Comparison of ENCODE assay signal across 18 cellular contexts in genomic region chr3:65992106-65992505, GRCh38. TPM values are rescaled to one million over a fixed set of nuclear protein-coding genes. Genes with fewer than 3 reads are reported as not detected.
DNase-seq lines count a peak whose midpoint lies in the region; ATAC-seq and TF ChIP-seq lines count a peak whose summit lies in the region.
"Had no signal": no experiment of that assay in that cellular context is flagged by ENCODE, and none has a peak within 500 bp of the region (broad histone marks: within the 10 kb centered on the region; RNA-seq: fewer than 3 reads in every experiment).

No MANE protein-coding gene starts in this region.

- H3K4me1 Mint-ChIP-seq in MCF 10A (ENCODE audit: insufficient read depth, unreplicated experiment): peaks cover 28% of the 10 kb centered on the region
- peaks cover 17% of the 10 kb centered on the region for H3K4me1 Mint-ChIP-seq in activated T-helper 2 cell treated with anti-CD3 and anti-CD28 coated beads, Interferon-gamma antibody, Interleukin-2, Interleukin-4, amounts not matched to agents 10 μg/mL and 5 μg/mL and 100 μg/mL, durations not matched to agents 14 hours and 24 hours and 36 hours (ENCODE audit: low read depth)

- H3K9me3 ChIP-seq in breast epithelium: no peaks in the 10 kb centered on the region

- DNase-seq in MCF 10A (ENCODE audit: unreplicated experiment) (peak; percentile 15), breast epithelium (ENCODE audit: low spot score in 2 of 2) (no peak), OCI-M1 (lab: John Stamatoyannopoulos, UW) (no peak), UCSD-AML1 (lab: John Stamatoyannopoulos, UW; ENCODE audit: unreplicated experiment) (no peak), amygdala (lab: John Stamatoyannopoulos, UW) (no peak)
- no peak for DNase-seq in activated T-helper 2 cell treated with anti-CD3 and anti-CD28 coated beads, Interferon-gamma antibody, Interleukin-2, Interleukin-4, amounts not matched to agents 10 μg/mL and 5 μg/mL and 100 μg/mL, durations not matched to agents 14 hours and 24 hours and 36 hours (ENCODE audit: low spot score)
- DNase-seq: 8988T; C1 segment of cervical spinal cord; EL; H9; Kasumi-1; NCI-H1417; NCI-H2081; NCI-H526; NK-92 treated with Interleukin-12 subunit alpha and Interleukin-12 subunit beta, amount 100 ng/mL, for 24 hours; PC-3 had no signal

- no peak overlapping the region for H3K4me3 Mint-ChIP-seq in MCF 10A (ENCODE audit: unreplicated experiment)
- H3K4me3 Mint-ChIP-seq in activated T-helper 2 cell treated with anti-CD3 and anti-CD28 coated beads, Interferon-gamma antibody, Interleukin-2, Interleukin-4, amounts not matched to agents 10 μg/mL and 5 μg/mL and 100 μg/mL, durations not matched to agents 14 hours and 24 hours and 36 hours (ENCODE audit: low read depth): no peak overlapping the region
- H3K4me3 Mint-ChIP-seq: H9 had no signal

- intact Hi-C loops in MCF 10A (cut with micrococcal nuclease) (no loop called here), breast epithelium (cut with DNase I; ENCODE audit: low total_unique reads) (no loop called here)
- intact Hi-C loops in activated T-helper 2 cell treated with anti-CD3 and anti-CD28 coated beads, Interferon-gamma antibody, Interleukin-2, Interleukin-4, amounts not matched to agents 10 μg/mL and 5 μg/mL and 100 μg/mL, durations not matched to agents 14 hours and 24 hours and 36 hours (cut with micrococcal nuclease): loop anchor here (1.0 kb wide), 1 partner anchor 28 kb away; no protein-coding TSS in a partner anchor

- H3K4me1 ChIP-seq in breast epithelium: peaks cover 0 to 4% of the 10 kb centered on the region in 2 donors

- H3K27ac ChIP-seq in breast epithelium: no peak overlapping the region

- H3K27me3 Mint-ChIP-seq in MCF 10A (ENCODE audit: insufficient read depth, unreplicated experiment): no peaks in the 10 kb centered on the region
- H3K27me3 Mint-ChIP-seq in activated T-helper 2 cell treated with anti-CD3 and anti-CD28 coated beads, Interferon-gamma antibody, Interleukin-2, Interleukin-4, amounts not matched to agents 10 μg/mL and 5 μg/mL and 100 μg/mL, durations not matched to agents 14 hours and 24 hours and 36 hours (ENCODE audit: low read depth): no peaks in the 10 kb centered on the region

- no peak for TF ChIP-seq CTCF in MCF 10A (IDR thresholded peaks at IDR 0.05; ENCODE audit: unreplicated experiment)
- no peak for TF ChIP-seq CTCF in breast epithelium (IDR thresholded peaks at IDR 0.05)

- no peaks in the 10 kb centered on the region for H3K9me3 Mint-ChIP-seq in MCF 10A (ENCODE audit: unreplicated experiment)
- H3K9me3 Mint-ChIP-seq in activated T-helper 2 cell treated with anti-CD3 and anti-CD28 coated beads, Interferon-gamma antibody, Interleukin-2, Interleukin-4, amounts not matched to agents 10 μg/mL and 5 μg/mL and 100 μg/mL, durations not matched to agents 14 hours and 24 hours and 36 hours: no peaks in the 10 kb centered on the region
- H3K9me3 Mint-ChIP-seq: H9 had no signal

- CTCF ChIA-PET in MCF 10A (lab: Yijun Ruan, JAX): no interaction called here

- BruUV-seq in MCF 10A (replicated peaks; lab: Mats Ljungman, UMichigan): no TSS peak

- TF ChIP-seq POLR2A in breast epithelium (IDR thresholded peaks at IDR 0.05): no peak

- POLR2A ChIA-PET in MCF 10A (lab: Yijun Ruan, JAX): interaction anchor here (0.7 to 1.1 kb wide), 2 partner anchors 10 to 192 kb away, joined by 3 to 4 read pairs; no protein-coding TSS in a partner anchor

- no peak overlapping the region for H3K27ac Mint-ChIP-seq in MCF 10A (ENCODE audit: low read depth, unreplicated experiment)
- peak overlapping the region; percentile 78 for H3K27ac Mint-ChIP-seq in activated T-helper 2 cell treated with anti-CD3 and anti-CD28 coated beads, Interferon-gamma antibody, Interleukin-2, Interleukin-4, amounts not matched to agents 10 μg/mL and 5 μg/mL and 100 μg/mL, durations not matched to agents 14 hours and 24 hours and 36 hours

- ATAC-seq in esophagus mucosa (peak; percentile 38), GM21717 (IDR thresholded peaks at IDR 0.05; ENCODE audit: unreplicated experiment) (no peak)
- ATAC-seq: PC-3 had no signal

- H3K4me3 ChIP-seq in breast epithelium: no peak overlapping the region

- no peaks in the 10 kb centered on the region for H3K27me3 ChIP-seq in breast epithelium

- no peaks in the 10 kb centered on the region for H3K36me3 ChIP-seq in breast epithelium

- H3K36me3 Mint-ChIP-seq in MCF 10A (ENCODE audit: insufficient read depth, unreplicated experiment): no peaks in the 10 kb centered on the region
- H3K36me3 Mint-ChIP-seq in activated T-helper 2 cell treated with anti-CD3 and anti-CD28 coated beads, Interferon-gamma antibody, Interleukin-2, Interleukin-4, amounts not matched to agents 10 μg/mL and 5 μg/mL and 100 μg/mL, durations not matched to agents 14 hours and 24 hours and 36 hours (ENCODE audit: low read depth): no peaks in the 10 kb centered on the region

RNA-seq across cellular contexts. Expression of gene MAGI1, which starts 46.6 kb away (rescaled TPM):
- total RNA-seq in MCF 10A (2022): 6.2 and 6.3 TPM in 2 replicates
- total RNA-seq in breast epithelium: 10 to 100 TPM; 22.1 to 94.4 (median 70.5) TPM
- total RNA-seq in activated T-helper 2 cell treated with anti-CD3 and anti-CD28 coated beads, Interferon-gamma antibody, Interleukin-2, Interleukin-4, amounts not matched to agents 10 μg/mL and 5 μg/mL and 100 μg/mL, durations not matched to agents 14 hours and 24 hours and 36 hours: 10.8 and 11.0 TPM in 2 replicates
- 13.7 TPM for total RNA-seq in esophagus mucosa
